Comparison of ENCODE assay signal across 26 cellular contexts in genomic region chr7:1770331-1770730, GRCh38.
"Had no signal": no experiment of that assay in that cellular context is flagged by ENCODE, and none has a peak within 500 bp of the region (broad histone marks: within the 10 kb centered on the region; RNA-seq: fewer than 3 reads in every experiment).

No MANE protein-coding gene starts in this region.

- ATAC-seq: esophagus mucosa; gastrocnemius medialis; mucosa of descending colon; natural killer cell treated with Interleukin-12 subunit alpha and Interleukin-12 subunit beta and Interleukin-15 and Interleukin-18, amount 100 ng/mL, for 72 hours; psoas muscle; right cardiac atrium; stimulated activated memory B cell treated with anti-CD40 and anti-IgM and Interleukin-4, amounts not matched to agents 10 μg/mL and 1 μg/mL and 100 μg/mL, for 72 hours; stimulated activated naive CD8-positive, alpha-beta T cell treated with anti-CD3 and anti-CD28 coated beads, Interleukin-15, Interleukin-2, amounts not matched to agents 100 U/mL and 50 U/mL, for 24 hours had no signal

- H3K36me3 ChIP-seq: colonic mucosa, gastrocnemius medialis, neural progenitor cell, spleen, suprapubic skin, transverse colon had no signal

- DNase-seq: colonic mucosa; effector CD8-positive, alpha-beta T cell; endodermal cell; foreskin fibroblast; gastrocnemius medialis; hypothalamus; immature natural killer cell; islet precursor cell; mucosa of descending colon; naive B cell; psoas muscle; right cardiac atrium; spleen; stimulated activated CD4-positive, alpha-beta T cell treated with anti-CD3 and anti-CD28 coated beads, Interleukin-4, amount 100 ng/mL, for 4 hours; stimulated activated naive CD8-positive, alpha-beta T cell treated with anti-CD3 and anti-CD28 coated beads, Interleukin-15, Interleukin-2, amounts not matched to agents 100 U/mL and 50 U/mL, for 24 hours; transverse colon had no signal

- H3K27me3 ChIP-seq: colonic mucosa, gastrocnemius medialis, neural progenitor cell, suprapubic skin, transverse colon had no signal

- H3K36me3 Mint-ChIP-seq: mesothelial cell of epicardium; natural killer cell treated with Interleukin-12 subunit alpha and Interleukin-12 subunit beta and Interleukin-15 and Interleukin-18, amount 100 ng/mL, for 72 hours; neural progenitor cell had no signal

- H3K27ac Mint-ChIP-seq: dendritic cell treated with granulocyte-macrophage colony-stimulating factor and Interleukin-4, amounts not matched to agents 40 ng/mL and 50 ng/mL, for 4 days; endodermal cell; immature natural killer cell; memory B cell; mesothelial cell of epicardium; naive B cell; natural killer cell treated with Interleukin-12 subunit alpha and Interleukin-12 subunit beta and Interleukin-15 and Interleukin-18, amount 100 ng/mL, for 72 hours; neural progenitor cell; stimulated activated memory B cell treated with anti-CD40 and anti-IgM and Interleukin-4, amounts not matched to agents 10 μg/mL and 1 μg/mL and 100 μg/mL, for 72 hours had no signal

- H3K4me3 Mint-ChIP-seq: dendritic cell treated with granulocyte-macrophage colony-stimulating factor and Interleukin-4, amounts not matched to agents 40 ng/mL and 50 ng/mL, for 4 days; endodermal cell; immature natural killer cell; memory B cell; mesothelial cell of epicardium; naive B cell; natural killer cell treated with Interleukin-12 subunit alpha and Interleukin-12 subunit beta and Interleukin-15 and Interleukin-18, amount 100 ng/mL, for 72 hours; neural progenitor cell; stimulated activated memory B cell treated with anti-CD40 and anti-IgM and Interleukin-4, amounts not matched to agents 10 μg/mL and 1 μg/mL and 100 μg/mL, for 72 hours had no signal

- H3K4me3 ChIP-seq: colonic mucosa, gastrocnemius medialis, lung, mucosa of descending colon, neural progenitor cell, psoas muscle, skin epidermis, spleen, suprapubic skin, transverse colon had no signal

- H3K4me1 Mint-ChIP-seq: endodermal cell; immature natural killer cell; memory B cell; mesothelial cell of epicardium; naive B cell; neural progenitor cell; stimulated activated memory B cell treated with anti-CD40 and anti-IgM and Interleukin-4, amounts not matched to agents 10 μg/mL and 1 μg/mL and 100 μg/mL, for 72 hours had no signal
